Comparison of ENCODE assay signal across 8 cellular contexts in the genomic region with DNA sequence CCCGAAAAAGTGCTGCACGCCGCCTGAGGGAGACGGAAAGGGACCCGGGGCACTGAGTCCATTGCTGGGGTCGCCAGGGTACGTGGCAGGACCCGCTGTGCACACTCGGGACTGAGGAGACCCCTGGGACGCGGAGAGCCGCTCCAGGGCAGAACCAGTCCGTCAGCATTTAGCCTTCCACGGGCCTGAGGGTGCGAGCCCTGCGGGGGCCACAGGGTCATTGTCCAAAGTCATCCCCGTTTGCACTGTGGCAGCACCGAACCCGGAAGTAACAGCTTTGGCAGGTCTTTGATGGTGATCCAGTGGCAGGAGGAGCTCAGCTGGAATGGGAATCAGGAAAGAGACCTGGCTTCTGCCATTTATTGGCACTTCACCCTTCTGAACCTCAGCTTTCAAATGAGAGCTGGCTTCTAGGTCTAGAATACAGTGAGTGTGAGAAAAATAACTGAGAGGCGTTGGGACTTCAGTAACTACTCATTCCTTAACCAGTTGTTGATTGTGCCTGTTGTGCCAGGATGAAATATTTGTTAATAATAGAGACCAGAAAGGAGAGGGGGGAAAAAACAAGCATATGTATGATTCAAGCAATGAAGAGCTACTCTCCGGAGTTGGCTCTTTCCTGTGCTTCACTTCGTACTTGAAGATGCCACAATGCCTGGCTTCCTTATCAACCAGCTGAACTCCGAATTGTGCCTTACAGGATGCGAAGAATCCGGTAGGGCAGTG. TPM values are rescaled to one million over a fixed set of nuclear protein-coding genes. Genes with fewer than 3 reads are reported as not detected.
DNase-seq lines count a peak whose midpoint lies in the region; ATAC-seq and TF ChIP-seq lines count a peak whose summit lies in the region.

No MANE protein-coding gene starts in this region.

- H3K4me1 ChIP-seq in Loucy (ENCODE audit: insufficient read depth, low read length, poor library complexity, severe bottlenecking): peaks cover 45% of the 10 kb centered on the region
- H3K4me1 ChIP-seq in liver (ENCODE audit: control insufficient read depth in 4 of 4, insufficient read depth in 4 of 4, low read length in 3 of 4): peaks cover 4 to 35% (median 27%) of the 10 kb centered on the region in 4 donors

- H3K9ac ChIP-seq in Loucy (ENCODE audit: low read depth, low read length, poor library complexity, severe bottlenecking): peak overlapping the region; percentile 70
- H3K9ac ChIP-seq in liver (ENCODE audit: low read depth in 1 of 2, low read length in 2 of 2): peak overlapping the region; percentile 76 to 94

- DNase-seq in Daoy (ENCODE audit: low read depth): peak; percentile 42
- DNase-seq in effector CD4-positive, alpha-beta T cell: peak; percentile 29
- DNase-seq in stimulated activated naive CD8-positive, alpha-beta T cell treated with anti-CD3 and anti-CD28 coated beads, Interleukin-15, Interleukin-2, amounts not matched to agents 100 U/mL and 50 U/mL, for 24 hours: peak; percentile 31

- H3K27me3 ChIP-seq in Loucy (ENCODE audit: insufficient read depth, low read length, poor library complexity, severe bottlenecking) (no peaks in the 10 kb centered on the region), liver (ENCODE audit: control insufficient read depth in 4 of 4, insufficient read depth in 4 of 4, low read length in 3 of 4) (no peaks in the 10 kb centered on the region)

- peak overlapping the region; percentile 91 for H3K4me2 ChIP-seq in Loucy (ENCODE audit: low read depth, low read length, poor library complexity, severe bottlenecking)

- no peak for TF ChIP-seq CTCF in Loucy (conservative IDR thresholded peaks at IDR 0.05; ENCODE audit: low read length)
- TF ChIP-seq CTCF in VCaP (conservative IDR thresholded peaks at IDR 0.05): no peak
- peak; percentile 2 for TF ChIP-seq CTCF in liver (IDR thresholded peaks at IDR 0.05; ENCODE audit: low read depth, low read length, missing input control)

- no peaks in the 10 kb centered on the region for H3K9me2 ChIP-seq in Loucy (replicated peaks; ENCODE audit: low read depth, low read length)

- H3K9me3 ChIP-seq in Loucy (ENCODE audit: insufficient read depth, low read depth, low read length) (no peaks in the 10 kb centered on the region), liver (ENCODE audit: control insufficient read depth in 4 of 4, low read length in 3 of 4) (no peaks in the 10 kb centered on the region)

- peak overlapping the region; percentile 93 for H2AFZ ChIP-seq in Loucy (ENCODE audit: low read length)

- H3K36me3 ChIP-seq in Loucy (ENCODE audit: insufficient read depth, low read length) (no peaks in the 10 kb centered on the region), liver (ENCODE audit: control insufficient read depth in 4 of 4, insufficient read depth in 3 of 4, low read depth in 1 of 4, low read length in 3 of 4) (no peaks in the 10 kb centered on the region)

- ATAC-seq in GM21786 (IDR thresholded peaks at IDR 0.05; ENCODE audit: unreplicated experiment) (peak; percentile 24), HG03196 (IDR thresholded peaks at IDR 0.05; ENCODE audit: unreplicated experiment) (no peak)
- ATAC-seq in stimulated activated naive CD8-positive, alpha-beta T cell treated with anti-CD3 and anti-CD28 coated beads, Interleukin-15, Interleukin-2, amounts not matched to agents 100 U/mL and 50 U/mL, for 24 hours: no peak

- TF ChIP-seq RAD21 in liver (IDR thresholded peaks at IDR 0.05): peak in 1 of 2 donors; percentile 29

- peaks cover 35% of the 10 kb centered on the region for H3K79me2 ChIP-seq in Loucy (ENCODE audit: insufficient read depth, low read length)

- H4K20me1 ChIP-seq in Loucy (ENCODE audit: insufficient read depth, low read length, poor library complexity, severe bottlenecking): peaks cover 30% of the 10 kb centered on the region

- WGBS in liver: 5% methylated on average over 25 of the region's 25 CpGs

- peaks cover 11% of the 10 kb centered on the region; the same call in 1 of the 2 replicates for H3F3A ChIP-seq in Loucy (ENCODE audit: low read depth)

- H3K27ac ChIP-seq in VCaP (peak overlapping the region; percentile 89), liver (ENCODE audit: low read depth in 1 of 2, low read length in 2 of 2) (peak overlapping the region; percentile 96 to 99)

- peak overlapping the region; percentile 93 for H3K4me3 ChIP-seq in Loucy (ENCODE audit: low read length, poor library complexity, severe bottlenecking)
- peak overlapping the region; percentile 85 to 99 (median 97) for H3K4me3 ChIP-seq in liver (ENCODE audit: low read depth in 1 of 3, low read length in 3 of 3)

TF ChIP-seq in liver, 16 proteins besides CTCF, POLR2A, EP300 and RAD21:
- TF ChIP-seq, protein P1, sequence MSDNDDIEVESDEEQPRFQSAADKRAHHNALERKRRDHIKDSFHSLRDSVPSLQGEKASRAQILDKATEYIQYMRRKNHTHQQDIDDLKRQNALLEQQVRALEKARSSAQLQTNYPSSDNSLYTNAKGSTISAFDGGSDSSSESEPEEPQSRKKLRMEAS (IDR thresholded peaks at IDR 0.05): peak; percentile 14
- TF ChIP-seq SP1 (IDR thresholded peaks at IDR 0.05) (peak; percentile 49), HNF4A (conservative IDR thresholded peaks at IDR 0.05) (peak; percentile 72 to 76), EGR1 (IDR thresholded peaks at IDR 0.05; ENCODE audit: low read depth in 2 of 2) (peak in 1 of 2 donors; percentile 52), GABPA (IDR thresholded peaks at IDR 0.05 in 1 of 2, conservative IDR thresholded peaks at IDR 0.05 in 1 of 2) (peak in 1 of 2 donors; percentile 55), NR2F2 (IDR thresholded peaks at IDR 0.05) (peak; percentile 33), JUND (IDR thresholded peaks at IDR 0.05) (no peak), REST (IDR thresholded peaks at IDR 0.05) (peak; percentile 57), YY1 (IDR thresholded peaks at IDR 0.05) (peak; percentile 89), RXRA (IDR thresholded peaks at IDR 0.05) (peak; percentile 75 to 83), ZBTB33 (IDR thresholded peaks at IDR 0.05) (no peak), FOXA1 (IDR thresholded peaks at IDR 0.05) (no peak)
- TF ChIP-seq, protein P2, sequence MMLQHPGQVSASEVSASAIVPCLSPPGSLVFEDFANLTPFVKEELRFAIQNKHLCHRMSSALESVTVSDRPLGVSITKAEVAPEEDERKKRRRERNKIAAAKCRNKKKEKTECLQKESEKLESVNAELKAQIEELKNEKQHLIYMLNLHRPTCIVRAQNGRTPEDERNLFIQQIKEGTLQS (IDR thresholded peaks at IDR 0.05): no peak

RNA-seq across cellular contexts. Expression of gene ARHGAP12, which starts 0.8 kb away (rescaled TPM):
- total RNA-seq in Daoy (2014; rRNA removed; shearing (Covaris generic)): 16.9 and 20.7 TPM in 2 replicates
- 10 to 100 TPM; 15.2 to 29.1 TPM for total RNA-seq in liver
- polyA plus RNA-seq in liver: 1 to 10 TPM; 7.0 to 9.3 TPM
